In the genomic region with DNA sequence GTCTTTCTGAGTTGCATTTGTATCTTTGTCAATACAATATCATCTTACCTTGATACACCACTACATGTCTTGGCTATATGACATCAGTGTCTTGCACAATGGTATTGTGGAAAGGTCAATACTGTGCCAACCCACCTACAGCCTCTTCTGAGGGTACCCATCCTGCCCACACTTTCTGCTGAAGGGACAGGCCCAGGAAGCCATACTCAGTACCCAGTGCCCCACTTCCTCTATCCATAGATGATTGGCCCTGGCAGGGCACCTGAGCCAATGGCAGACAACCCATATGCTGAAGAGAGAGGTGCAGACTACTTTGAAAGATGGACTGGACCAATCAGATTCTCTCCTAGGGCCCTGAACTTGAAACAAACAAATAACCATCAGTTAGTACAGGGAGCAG, we compare ENCODE assay signal across 16 cellular contexts.
A peak's percentile ranks its signal among the peaks of the same experiment; 100 is the strongest.
DNase-seq lines count a peak whose midpoint lies in the region; ATAC-seq, FAIRE-seq and TF ChIP-seq lines count a peak whose summit lies in the region.
"Had no signal": no experiment of that assay in that cellular context is flagged by ENCODE, and none has a peak within 500 bp of the region (broad histone marks: within the 10 kb centered on the region; RNA-seq: fewer than 3 reads in every experiment).

No MANE protein-coding gene starts in this region.

- no peaks in the 10 kb centered on the region for H3K27me3 ChIP-seq in MM.1S (replicated peaks; ENCODE audit: insufficient read depth, low read length)
- no peaks in the 10 kb centered on the region for H3K27me3 ChIP-seq in GM12878 (replicated peaks in 1 of 2; ENCODE audit: control insufficient read depth in 2 of 2, insufficient read depth in 2 of 2, low read length in 1 of 2)

- SMC1A ChIA-PET in GM12878 (lab: Charles Lee; ENCODE audit: uncharacterized antibody, unreplicated experiment): interaction anchor here (0.6 to 12.8 kb wide), 11 partner anchors 9 to 165 kb away, joined by 3 to 329 read pairs (median 4); a partner anchor contains a TSS

- H3K27me3 Mint-ChIP-seq in activated CD4-positive, alpha-beta T cell treated with anti-CD3 and anti-CD28 coated beads for 36 hours: peaks cover 6% of the 10 kb centered on the region
- no peaks in the 10 kb centered on the region for H3K27me3 Mint-ChIP-seq in stimulated activated naive CD8-positive, alpha-beta T cell treated with anti-CD3 and anti-CD28 coated beads, Interleukin-15, amount 100 ng/mL, for 72 hours

- DNase-seq in activated CD4-positive, alpha-beta T cell treated with anti-CD3 and anti-CD28 coated beads for 36 hours: peak; percentile 20
- DNase-seq in activated CD4-positive, alpha-beta T cell treated with anti-CD3 and anti-CD28 coated beads, Interleukin-2, amount 50 U/mL, for 1 hour: no peak
- DNase-seq in MM.1S (no peak), GM12878 (ENCODE audit: low read depth, low spot score) (no peak), SKM-1 (lab: John Stamatoyannopoulos, UW; ENCODE audit: unreplicated experiment) (no peak), NCI-H187 treated with DMSO at 0.1 percent for 48 hours (lab: John Stamatoyannopoulos, UW) (no peak), NOMO-1 (lab: John Stamatoyannopoulos, UW; ENCODE audit: unreplicated experiment in 2 of 2) (no peak)
- DNase-seq in stimulated activated naive CD8-positive, alpha-beta T cell treated with anti-CD3 and anti-CD28 coated beads, Interleukin-15, amount 100 ng/mL, for 72 hours: peak in 1 of 2 donors; percentile 34
- DNase-seq: COR-L47, H7, Kasumi-1, NCI-H2029, NCI-H2171 treated with DMSO at 0.1 percent for 48 hours, NCI-H774 had no signal

- no peak for TF ChIP-seq RAD21 in GM12878 (IDR thresholded peaks at IDR 0.05; ENCODE audit: insufficient read depth, low read depth, low read length)

- no peak for FAIRE-seq in GM12878 (lab: Jason Lieb, UNC)

- H3K36me3 Mint-ChIP-seq in activated CD4-positive, alpha-beta T cell treated with anti-CD3 and anti-CD28 coated beads for 36 hours (ENCODE audit: low read depth): no peaks in the 10 kb centered on the region

- H3K9me3 ChIP-seq in MM.1S (replicated peaks; ENCODE audit: insufficient read depth, low read length) (no peaks in the 10 kb centered on the region), GM12878 (replicated peaks; ENCODE audit: control insufficient read depth, insufficient read depth, low read length) (peaks cover 5% of the 10 kb centered on the region; the same call in 2 of the 3 replicates)

- H3K79me2 ChIP-seq in MM.1S (ENCODE audit: low read length): no peaks in the 10 kb centered on the region
- H3K79me2 ChIP-seq in GM12878 (ENCODE audit: control insufficient read depth, insufficient read depth, low read length): no peaks in the 10 kb centered on the region

- H3K4me1 ChIP-seq in MM.1S (ENCODE audit: low read length) (peaks cover 39% of the 10 kb centered on the region), GM12878 (ENCODE audit: control insufficient read depth, insufficient read depth, low read length) (peaks cover 55% of the 10 kb centered on the region)

- H3K9me2 ChIP-seq in MM.1S (replicated peaks; ENCODE audit: insufficient read depth, low read length): no peaks in the 10 kb centered on the region

- H3K36me3 ChIP-seq in MM.1S (replicated peaks; ENCODE audit: insufficient read depth, low read length) (no peaks in the 10 kb centered on the region), GM12878 (ENCODE audit: control insufficient read depth in 2 of 2, insufficient read depth in 2 of 2, low read length in 1 of 2) (no peaks in the 10 kb centered on the region)

- H3K4me3 ChIP-seq in MM.1S (ENCODE audit: low read length) (no peak overlapping the region), GM12878 (no peak overlapping the region)

- TF ChIP-seq EP300 in GM12878 (IDR thresholded peaks at IDR 0.05; ENCODE audit: borderline replicate concordance in 1 of 2, control insufficient read depth in 1 of 2, low read depth in 2 of 2, low read length in 2 of 2): no peak

- RAD21 ChIA-PET in GM12878 (lab: Charles Lee; ENCODE audit: unreplicated experiment): interaction anchor here (1.0 to 9.0 kb wide), 4 partner anchors 13 to 127 kb away, joined by 3 to 97 read pairs (median 20); no protein-coding TSS in a partner anchor

- H3F3A ChIP-seq in MM.1S (ENCODE audit: insufficient read depth, low read length): peaks cover 19% of the 10 kb centered on the region

- H3K9ac ChIP-seq in MM.1S (ENCODE audit: low read length): peak overlapping the region; percentile 1; the same call in 1 of the 2 replicates
- H3K9ac ChIP-seq in GM12878 (ENCODE audit: control insufficient read depth, insufficient read depth, low read length): no peak overlapping the region

- no peak for TF ChIP-seq CTCF in MM.1S (IDR thresholded peaks at IDR 0.05; ENCODE audit: low read length)
- no peak for TF ChIP-seq CTCF in GM12878 (IDR thresholded peaks at IDR 0.05 in 2 of 3, conservative IDR thresholded peaks at IDR 0.05 in 1 of 3; ENCODE audit: control insufficient read depth in 2 of 3, extremely low read depth in 1 of 3, insufficient read depth in 1 of 3, low read depth in 3 of 3, low read length in 3 of 3)

- no peak for TF ChIP-seq POLR2A in GM12878 (IDR thresholded peaks at IDR 0.05; ENCODE audit: low read depth, low read length)

- CTCF ChIA-PET in activated CD4-positive, alpha-beta T cell treated with anti-CD3 and anti-CD28 coated beads for 36 hours (lab: Charles Lee): interaction anchor here (0.9 kb wide), 1 partner anchor 81 kb away, joined by 3 read pairs; no protein-coding TSS in a partner anchor
- CTCF ChIA-PET in GM12878 (lab: Yijun Ruan, JAX): interaction anchor here (1.3 to 6.8 kb wide), 4 partner anchors 15 to 166 kb away, joined by 4 to 64 read pairs (median 23); no protein-coding TSS in a partner anchor

- ATAC-seq in activated CD4-positive, alpha-beta T cell treated with anti-CD3 and anti-CD28 coated beads for 36 hours: peak; percentile 52
- ATAC-seq in GM12878: peak; percentile 22
- ATAC-seq in stimulated activated naive CD8-positive, alpha-beta T cell treated with anti-CD3 and anti-CD28 coated beads, Interleukin-15, amount 100 ng/mL, for 72 hours: peak; percentile 89

- H4K20me1 ChIP-seq in MM.1S (ENCODE audit: insufficient read depth, low read length) (no peaks in the 10 kb centered on the region), GM12878 (ENCODE audit: control insufficient read depth, insufficient read depth) (no peaks in the 10 kb centered on the region)

- H3K27ac ChIP-seq in MM.1S (ENCODE audit: low read length) (peak overlapping the region; percentile 90), GM12878 (ENCODE audit: control insufficient read depth, insufficient read depth) (peak overlapping the region; percentile 90)
- H3K27ac ChIP-seq: 22Rv1, C4-2B had no signal

- intact Hi-C loops in activated CD4-positive, alpha-beta T cell treated with anti-CD3 and anti-CD28 coated beads for 36 hours (cut with DNase I, micrococcal nuclease): no loop called here
- intact Hi-C loops in GM12878 (cut with micrococcal nuclease; ENCODE audit: unreplicated experiment): no loop called here

- in situ Hi-C loops in GM12878 (cut with MboI): no loop called here

- BruUV-seq in GM12878 (replicated peaks; lab: Mats Ljungman, UMichigan): no TSS peak

- POLR2A ChIA-PET in activated CD4-positive, alpha-beta T cell treated with anti-CD3 and anti-CD28 coated beads for 36 hours (lab: Charles Lee): interaction anchor here (0.6 kb wide), 1 partner anchor 280 kb away, joined by 4 read pairs; no protein-coding TSS in a partner anchor
- POLR2A ChIA-PET in GM12878 (lab: Charles Lee): interaction anchor here (0.7 to 7.1 kb wide), 2 partner anchors 13 to 557 kb away, joined by 8 to 59 read pairs; no protein-coding TSS in a partner anchor

- H3K27ac Mint-ChIP-seq in activated CD4-positive, alpha-beta T cell treated with anti-CD3 and anti-CD28 coated beads for 36 hours: no peak overlapping the region
- H3K27ac Mint-ChIP-seq in stimulated activated naive CD8-positive, alpha-beta T cell treated with anti-CD3 and anti-CD28 coated beads, Interleukin-15, amount 100 ng/mL, for 72 hours: no peak overlapping the region

- H2AFZ ChIP-seq in MM.1S (ENCODE audit: low read length) (no peak overlapping the region), GM12878 (ENCODE audit: control insufficient read depth, low read depth, low read length) (no peak overlapping the region)

- peaks cover 27% of the 10 kb centered on the region for H3K4me1 Mint-ChIP-seq in activated CD4-positive, alpha-beta T cell treated with anti-CD3 and anti-CD28 coated beads for 36 hours
- peaks cover 46% of the 10 kb centered on the region for H3K4me1 Mint-ChIP-seq in stimulated activated naive CD8-positive, alpha-beta T cell treated with anti-CD3 and anti-CD28 coated beads, Interleukin-15, amount 100 ng/mL, for 72 hours

- H3K4me3 Mint-ChIP-seq in activated CD4-positive, alpha-beta T cell treated with anti-CD3 and anti-CD28 coated beads for 36 hours: no peak overlapping the region
- no peak overlapping the region for H3K4me3 Mint-ChIP-seq in stimulated activated naive CD8-positive, alpha-beta T cell treated with anti-CD3 and anti-CD28 coated beads, Interleukin-15, amount 100 ng/mL, for 72 hours

- H3K4me2 ChIP-seq in MM.1S (ENCODE audit: low read depth, low read length) (peak overlapping the region; percentile 4; the same call in 1 of the 2 replicates), GM12878 (ENCODE audit: control insufficient read depth, insufficient read depth) (peak overlapping the region; percentile 56)

- peaks cover 4% of the 10 kb centered on the region for H3K9me3 Mint-ChIP-seq in activated CD4-positive, alpha-beta T cell treated with anti-CD3 and anti-CD28 coated beads for 36 hours (ENCODE audit: low read depth)
- H3K9me3 Mint-ChIP-seq in stimulated activated naive CD8-positive, alpha-beta T cell treated with anti-CD3 and anti-CD28 coated beads, Interleukin-15, amount 100 ng/mL, for 72 hours: no peaks in the 10 kb centered on the region

TF ChIP-seq in GM12878, 131 proteins besides CTCF, POLR2A, EP300 and RAD21:
- TF ChIP-seq HDGF (IDR thresholded peaks at IDR 0.05) (0 out of 2 replicates have a peak, but pooled peaks have one; percentile 19), SMAD5 (IDR thresholded peaks at IDR 0.05; ENCODE audit: low read depth) (no peak)
TF ChIP-seq in GM12878: peak in this region for 1.

Comparison
In these comparisons a context has a peak if more than half of its experiments do, and no peak if none do; other contexts are left out.
1. ATAC-seq: peak in every context shown above with its lines; median percentile 89 in stimulated activated naive CD8-positive, alpha-beta T cell treated with anti-CD3 and anti-CD28 coated beads, Interleukin-15, amount 100 ng/mL, for 72 hours; 52 in activated CD4-positive, alpha-beta T cell treated with anti-CD3 and anti-CD28 coated beads for 36 hours; 22 in GM12878.